Comparison of ENCODE assay signal across 15 cellular contexts in genomic region chr11:65102142-65103095, GRCh38. TPM values are rescaled to one million over a fixed set of nuclear protein-coding genes. Genes with fewer than 3 reads are reported as not detected.
A peak's percentile ranks its signal among the peaks of the same experiment; 100 is the strongest.
DNase-seq lines count a peak whose midpoint lies in the region; ATAC-seq, FAIRE-seq and TF ChIP-seq lines count a peak whose summit lies in the region.
"Had no signal": no experiment of that assay in that cellular context is flagged by ENCODE, and none has a peak within 500 bp of the region (broad histone marks: within the 10 kb centered on the region; RNA-seq: fewer than 3 reads in every experiment).

No MANE protein-coding gene starts in this region.

- H3K36me3 Mint-ChIP-seq in naive thymus-derived CD8-positive, alpha-beta T cell = peaks cover 0 to 64% (median 0%) of the 10 kb centered on the region in 3 donors

- H3K27ac Mint-ChIP-seq in naive thymus-derived CD8-positive, alpha-beta T cell = peak overlapping the region in 3 of 10 donors; percentile 8 to 63 (median 20)
- H3K27ac Mint-ChIP-seq: B cell had no signal

- H3K27ac ChIP-seq in C4-2B = peak overlapping the region; percentile 85
- peak overlapping the region; percentile 23 to 59 (median 34) for H3K27ac ChIP-seq in esophagus squamous epithelium
- peak overlapping the region in 2 of 4 donors; percentile 28 to 74 for H3K27ac ChIP-seq in pancreas
- H3K27ac ChIP-seq: HL-60, WERI-Rb-1 had no signal

- ATAC-seq in pancreas = peak; percentile 67 to 78 (median 72)
- ATAC-seq in naive thymus-derived CD8-positive, alpha-beta T cell = no peak

- 79 to 93% methylated on average over 8 of the region's 8 CpGs for WGBS in esophagus squamous epithelium, 2 donors
- WGBS in pancreas, 2 donors = 58 to 60% methylated on average over 8 of the region's 8 CpGs

- POLR2A ChIA-PET in naive thymus-derived CD8-positive, alpha-beta T cell (lab: Charles Lee) = interaction anchor here (0.7 to 1.9 kb wide), 3 partner anchors 15 to 223 kb away, joined by 3 to 5 read pairs (median 5); partner anchors contain the start of gene ZNHIT2

- no peaks in the 10 kb centered on the region for H3K9me3 ChIP-seq in esophagus squamous epithelium
- no peaks in the 10 kb centered on the region for H3K9me3 ChIP-seq in pancreas

- intact Hi-C loops in esophagus squamous epithelium (cut with DNase I) (no loop called here), pancreas (cut with DNase I) (loop anchor here in 1 of 3 donors (10.0 kb wide), 1 partner anchor 248 kb away; no protein-coding TSS in a partner anchor)

- H3K27me3 ChIP-seq in esophagus squamous epithelium = no peaks in the 10 kb centered on the region
- H3K27me3 ChIP-seq in pancreas = no peaks in the 10 kb centered on the region

- H3K4me1 Mint-ChIP-seq in naive thymus-derived CD8-positive, alpha-beta T cell = peaks cover 12 to 39% (median 17%) of the 10 kb centered on the region in 4 donors

- TF ChIP-seq CTCF in C4-2B (conservative IDR thresholded peaks at IDR 0.05) = no peak
- TF ChIP-seq CTCF in esophagus squamous epithelium (IDR thresholded peaks at IDR 0.05) = no peak
- no peak for TF ChIP-seq CTCF in pancreas (IDR thresholded peaks at IDR 0.05)

- TF ChIP-seq POLR2A in esophagus squamous epithelium (IDR thresholded peaks at IDR 0.05) = no peak

- no peak for DNase-seq in esophagus squamous epithelium (lab: John Stamatoyannopoulos, UW)
- peak in 1 of 6 donors; percentile 53 for DNase-seq in pancreas
- DNase-seq in NCI-H187 treated with DMSO at 0.1 percent for 48 hours (lab: John Stamatoyannopoulos, UW) = no peak
- no peak for DNase-seq in NCI-H748 (lab: John Stamatoyannopoulos, UW; ENCODE audit: unreplicated experiment)
- DNase-seq in stimulated activated naive CD4-positive, alpha-beta T cell (lab: John Stamatoyannopoulos, UW) = no peak
- no peak for DNase-seq in naive thymus-derived CD8-positive, alpha-beta T cell
- DNase-seq: activated T-cell treated with anti-CD3 and anti-CD28 coated beads for 4 hours, GF-D8, MM.1S, WERI-Rb-1 had no signal

- H3K4me1 ChIP-seq in esophagus squamous epithelium (peaks cover 10 to 51% (median 12%) of the 10 kb centered on the region in 3 donors), pancreas (peaks cover 41 to 47% (median 45%) of the 10 kb centered on the region in 3 donors)

- H3K27me3 Mint-ChIP-seq in naive thymus-derived CD8-positive, alpha-beta T cell = no peaks in the 10 kb centered on the region
- H3K27me3 Mint-ChIP-seq: B cell had no signal

- no peaks in the 10 kb centered on the region for H3K9me3 Mint-ChIP-seq in naive thymus-derived CD8-positive, alpha-beta T cell

- H3K4me3 Mint-ChIP-seq in naive thymus-derived CD8-positive, alpha-beta T cell = no peak overlapping the region
- H3K4me3 Mint-ChIP-seq: B cell had no signal

- H3K4me3 ChIP-seq in esophagus squamous epithelium (no peak overlapping the region), pancreas (no peak overlapping the region)
- H3K4me3 ChIP-seq: smooth muscle cell had no signal

- H3K36me3 ChIP-seq in esophagus squamous epithelium (peaks cover under 1 to 47% (median 2%) of the 10 kb centered on the region in 3 donors), pancreas (peaks cover 0 to 9% (median 0%) of the 10 kb centered on the region in 3 donors)

- FAIRE-seq in pancreas (lab: Jason Lieb, UNC) = no peak

TF ChIP-seq in PFSK-1, 5 proteins besides CTCF, POLR2A, EP300 and RAD21:
- TF ChIP-seq FOXP2 (optimal IDR thresholded peaks at IDR 0.05; ENCODE audit: borderline replicate concordance, extremely low read depth, extremely low read length, insufficient read depth) (no peak), POLR2AphosphoS5 (IDR thresholded peaks at IDR 0.05; ENCODE audit: low read depth, low read length) (no peak), SIN3A (IDR thresholded peaks at IDR 0.05; ENCODE audit: borderline replicate concordance, insufficient read depth, low read length) (0 out of 2 replicates have a peak, but pooled peaks have one; percentile 21)

RNA-seq across cellular contexts. Expression of gene VPS51, which starts 6.4 kb away (rescaled TPM):
- polyA plus RNA-seq in PFSK-1 (2012; ENCODE audit: insufficient read length, low read depth) = 151 TPM
- total RNA-seq in esophagus squamous epithelium = 100 to 1,000 TPM; 204 to 298 (median 224) TPM
- 100 to 1,000 TPM in 5 of 6 donors, 10 to 100 TPM in 1; 85.4 to 150 (median 130) TPM for total RNA-seq in pancreas
- polyA plus RNA-seq in pancreas = 100 to 1,000 TPM; 119 to 179 TPM
- 100 to 1,000 TPM; 258 to 274 TPM for total RNA-seq in naive thymus-derived CD8-positive, alpha-beta T cell
- polyA plus RNA-seq in naive thymus-derived CD8-positive, alpha-beta T cell = 100 to 1,000 TPM in 2 of 3 donors, 10 to 100 TPM in 1; 70.2 to 111 (median 106) TPM

RNA-seq across cellular contexts. Expression of gene TM7SF2, which starts 9.3 kb away (rescaled TPM):
- 27.4 TPM for polyA plus RNA-seq in PFSK-1 (2012; ENCODE audit: insufficient read length, low read depth)
- total RNA-seq in esophagus squamous epithelium (10 to 100 TPM; 36.4 to 96.5 (median 74.7) TPM), pancreas (100 to 1,000 TPM in 1 of 6 donors, 10 to 100 TPM in 5; 12.8 to 176 (median 43.4) TPM)
- polyA plus RNA-seq in pancreas = 100 to 1,000 TPM in 1 of 2 donors, 10 to 100 TPM in 1; 76.8 to 203 TPM
- total RNA-seq in naive thymus-derived CD8-positive, alpha-beta T cell = 10 to 100 TPM; 29.0 to 29.2 TPM
- 10 to 100 TPM; 17.4 to 22.6 (median 21.2) TPM for polyA plus RNA-seq in naive thymus-derived CD8-positive, alpha-beta T cell

RNA-seq across cellular contexts. Expression of gene ZNHIT2, which starts 15.1 kb away (rescaled TPM):
- polyA plus RNA-seq in PFSK-1 (2012; ENCODE audit: insufficient read length, low read depth) = 36.3 TPM
- total RNA-seq in esophagus squamous epithelium (10 to 100 TPM; 12.4 to 17.0 (median 16.5) TPM), pancreas (10 to 100 TPM in 1 of 6 donors, 1 to 10 TPM in 5; 4.3 to 11.7 (median 7.1) TPM)
- 10 to 100 TPM; 14.0 to 17.8 TPM for polyA plus RNA-seq in pancreas
- 10 to 100 TPM; 16.6 to 17.9 TPM for total RNA-seq in naive thymus-derived CD8-positive, alpha-beta T cell
- 10 to 100 TPM; 24.3 to 33.1 (median 29.8) TPM for polyA plus RNA-seq in naive thymus-derived CD8-positive, alpha-beta T cell

RNA-seq across cellular contexts. Expression of gene ZFPL1, which starts 18.4 kb away (rescaled TPM):
- 100 TPM for polyA plus RNA-seq in PFSK-1 (2012; ENCODE audit: insufficient read length, low read depth)
- total RNA-seq in esophagus squamous epithelium (10 to 100 TPM; 24.0 to 52.2 (median 32.2) TPM), pancreas (10 to 100 TPM; 15.2 to 19.6 (median 16.6) TPM)
- polyA plus RNA-seq in pancreas = 10 to 100 TPM; 43.0 to 52.1 TPM
- total RNA-seq in naive thymus-derived CD8-positive, alpha-beta T cell = 10 to 100 TPM; 49.4 to 50.5 TPM
- polyA plus RNA-seq in naive thymus-derived CD8-positive, alpha-beta T cell = 10 to 100 TPM; 21.5 to 33.1 (median 24.9) TPM

RNA-seq across cellular contexts. Expression of gene CDCA5, which starts 18.6 kb away (rescaled TPM):
- polyA plus RNA-seq in PFSK-1 (2012; ENCODE audit: insufficient read length, low read depth) = 18.4 TPM
- total RNA-seq in esophagus squamous epithelium = 10 to 100 TPM in 1 of 4 donors, 1 to 10 TPM in 3; 3.1 to 14.3 (median 9.0) TPM
- total RNA-seq in pancreas = 1 to 10 TPM in 1 of 6 donors, under 1 TPM in 5; 0.08 to 1.2 (median 0.50) TPM
- polyA plus RNA-seq in pancreas = under 1 TPM; 0.27 to 0.38 TPM
- 1 to 10 TPM in 1 of 2 experiments, under 1 TPM in 1; 0.60 to 1.0 TPM for total RNA-seq in naive thymus-derived CD8-positive, alpha-beta T cell
- under 1 TPM; 0.22 to 0.90 (median 0.35) TPM for polyA plus RNA-seq in naive thymus-derived CD8-positive, alpha-beta T cell

Comparison
In these comparisons a context has a peak if more than half of its experiments do, and no peak if none do; other contexts are left out.
1. ATAC-seq: peak in pancreas (4 of 4); none in naive thymus-derived CD8-positive, alpha-beta T cell (0 of 2).